23 cellular contexts compared by ENCODE assay signal in the genomic region with DNA sequence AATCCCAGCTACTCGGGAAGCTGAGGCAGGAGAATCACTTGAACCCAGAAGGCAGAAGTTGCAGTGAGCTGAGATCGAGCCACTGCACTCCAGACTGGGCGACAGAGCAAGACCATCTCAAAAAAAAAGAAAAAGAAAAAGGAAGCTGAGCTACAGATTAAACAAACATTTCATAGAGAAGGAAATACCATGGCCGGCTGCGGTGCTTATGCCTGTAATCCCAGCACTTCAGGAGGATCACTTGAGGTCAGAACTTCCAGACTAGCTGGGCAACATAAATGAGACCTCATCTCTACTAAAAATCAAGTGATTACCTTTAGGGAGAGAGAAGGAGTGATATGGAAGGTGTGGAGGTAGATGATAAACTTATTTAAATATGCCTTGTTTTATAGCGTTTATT. TPM values are rescaled to one million over a fixed set of nuclear protein-coding genes. Genes with fewer than 3 reads are reported as not detected.
DNase-seq lines count a peak whose midpoint lies in the region; ATAC-seq, FAIRE-seq and TF ChIP-seq lines count a peak whose summit lies in the region.
"Had no signal": no experiment of that assay in that cellular context is flagged by ENCODE, and none has a peak within 500 bp of the region (broad histone marks: within the 10 kb centered on the region; RNA-seq: fewer than 3 reads in every experiment).

No MANE protein-coding gene starts in this region.

- WGBS in prostate gland = 46% methylated on average over 6 of the region's 6 CpGs

- H3K27me3 ChIP-seq in Panc1 (ENCODE audit: control insufficient read depth, insufficient read depth, low read length) (no peaks in the 10 kb centered on the region), rectal smooth muscle tissue (ENCODE audit: control insufficient read depth, insufficient read depth, low read length) (no peaks in the 10 kb centered on the region), prostate gland (replicated peaks; ENCODE audit: insufficient read depth) (no peaks in the 10 kb centered on the region)
- H3K27me3 ChIP-seq: tibial artery had no signal

- H3K9ac ChIP-seq in rectal smooth muscle tissue (ENCODE audit: low read length) = no peak overlapping the region
- H3K9ac ChIP-seq: parathyroid adenoma had no signal

- H3K9me3 Mint-ChIP-seq in dendritic cell treated with granulocyte-macrophage colony-stimulating factor and Interleukin-4, amounts not matched to agents 40 ng/mL and 50 ng/mL, for 4 days = no peaks in the 10 kb centered on the region
- no peaks in the 10 kb centered on the region for H3K9me3 Mint-ChIP-seq in progenitor cell of endocrine pancreas (ENCODE audit: low read depth)
- H3K9me3 Mint-ChIP-seq: nephron; stimulated activated naive B cell treated with anti-CD40 and anti-IgM and Interleukin-4, amounts not matched to agents 10 μg/mL and 1 μg/mL and 100 μg/mL, for 72 hours had no signal

- FAIRE-seq in D721Med (lab: Jason Lieb, UNC) = no peak
- FAIRE-seq: HTR-8/SVneo had no signal

- TF ChIP-seq POLR2A in prostate gland (IDR thresholded peaks at IDR 0.05) = no peak

- DNase-seq in GF-D8 (lab: John Stamatoyannopoulos, UW) = peak; percentile 9
- DNase-seq in Panc1 (ENCODE audit: low read depth, low spot score) = no peak
- DNase-seq in D721Med (ENCODE audit: insufficient read length, low spot score) = no peak
- DNase-seq in prostate gland (ENCODE audit: low spot score) = no peak
- DNase-seq in progenitor cell of endocrine pancreas (ENCODE audit: low spot score, unreplicated experiment) = no peak
- no peak for DNase-seq in GOT3 (lab: John Stamatoyannopoulos, UW)
- DNase-seq: activated CD8-positive, alpha-beta memory T cell treated with anti-CD3 and anti-CD28 coated beads, Interleukin-2, amount 50 U/mL, for 4 hours; activated effector memory CD4-positive, alpha-beta T cell treated with anti-CD3 and anti-CD28 coated beads, Interleukin-2, amount 50 U/mL, for 16 hours; Right ventricle myocardium superior; stimulated activated CD4-positive, alpha-beta T cell treated with anti-CD3 and anti-CD28 coated beads, Interleukin-1b, Interleukin-23, amount 100 ng/mL, for 48 hours; stimulated activated naive B cell treated with anti-CD40 and anti-IgM and Interleukin-4, amounts not matched to agents 10 μg/mL and 1 μg/mL and 100 μg/mL, for 72 hours; tibial artery had no signal

- TF ChIP-seq CTCF in Panc1 (IDR thresholded peaks at IDR 0.05) (no peak), D721Med (IDR thresholded peaks at IDR 0.05; ENCODE audit: insufficient read depth, missing control alignments) (no peak), prostate gland (IDR thresholded peaks at IDR 0.05) (no peak), progenitor cell of endocrine pancreas (IDR thresholded peaks at IDR 0.05; ENCODE audit: unreplicated experiment) (no peak)

- intact Hi-C loops in Panc1 (cut with micrococcal nuclease; ENCODE audit: unreplicated experiment) (no loop called here), prostate gland (cut with DNase I) (loop anchor here (2.0 to 10.0 kb wide), 2 partner anchors 67 to 155 kb away; a partner anchor contains a TSS)
- intact Hi-C loops in dendritic cell treated with granulocyte-macrophage colony-stimulating factor and Interleukin-4, amounts not matched to agents 40 ng/mL and 50 ng/mL, for 4 days (cut with micrococcal nuclease) = loop anchor here (1.0 to 5.0 kb wide), 2 partner anchors 154 to 169 kb away; no protein-coding TSS in a partner anchor

- H3K27ac ChIP-seq in Panc1 (ENCODE audit: low read length) (peak overlapping the region; percentile 69), rectal smooth muscle tissue (ENCODE audit: low read depth, low read length) (peak overlapping the region; percentile 65), prostate gland (no peak overlapping the region)
- H3K27ac ChIP-seq: parathyroid adenoma had no signal

- in situ Hi-C loops in Panc1 (cut with HindIII; ENCODE audit: low pct_unique_long_range_greater_than_20kb, low sequenced_read_pairs) = loop anchor here (25.0 kb wide), 1 partner anchor 169 kb away; a partner anchor contains a TSS

- H3K4me1 ChIP-seq in Panc1 (ENCODE audit: control insufficient read depth, insufficient read depth, low read length) (peaks cover 20% of the 10 kb centered on the region), rectal smooth muscle tissue (ENCODE audit: control insufficient read depth, insufficient read depth, low read length) (peaks cover 3% of the 10 kb centered on the region), prostate gland (replicated peaks) (no peaks in the 10 kb centered on the region)
- H3K4me1 ChIP-seq: parathyroid adenoma, tibial artery had no signal

- no peaks in the 10 kb centered on the region for H3K36me3 ChIP-seq in Panc1 (ENCODE audit: control insufficient read depth, insufficient read depth, low read length)
- H3K36me3 ChIP-seq in rectal smooth muscle tissue (ENCODE audit: control insufficient read depth, insufficient read depth, low read length) = no peaks in the 10 kb centered on the region
- H3K36me3 ChIP-seq in prostate gland = no peaks in the 10 kb centered on the region
- H3K36me3 ChIP-seq: tibial artery had no signal

- H3K36me3 Mint-ChIP-seq in dendritic cell treated with granulocyte-macrophage colony-stimulating factor and Interleukin-4, amounts not matched to agents 40 ng/mL and 50 ng/mL, for 4 days (ENCODE audit: low read depth) = no peaks in the 10 kb centered on the region
- no peaks in the 10 kb centered on the region for H3K36me3 Mint-ChIP-seq in progenitor cell of endocrine pancreas (ENCODE audit: insufficient read depth)
- H3K36me3 Mint-ChIP-seq: stimulated activated naive B cell treated with anti-CD40 and anti-IgM and Interleukin-4, amounts not matched to agents 10 μg/mL and 1 μg/mL and 100 μg/mL, for 72 hours had no signal

- POLR2A ChIA-PET in Panc1 (lab: Charles Lee) = interaction anchor here (0.6 to 0.7 kb wide), 2 partner anchors 12 to 359 kb away, joined by 3 to 6 read pairs; no protein-coding TSS in a partner anchor

- CTCF ChIA-PET in Panc1 (lab: Charles Lee) = interaction anchor here (0.8 to 2.1 kb wide), 7 partner anchors 30 to 191 kb away, joined by 3 to 13 read pairs (median 3); a partner anchor contains a TSS

- peaks cover 14% of the 10 kb centered on the region for H3K4me1 Mint-ChIP-seq in dendritic cell treated with granulocyte-macrophage colony-stimulating factor and Interleukin-4, amounts not matched to agents 40 ng/mL and 50 ng/mL, for 4 days (ENCODE audit: low read depth)
- no peaks in the 10 kb centered on the region for H3K4me1 Mint-ChIP-seq in progenitor cell of endocrine pancreas (ENCODE audit: low read depth)
- H3K4me1 Mint-ChIP-seq: nephron had no signal

- no peaks in the 10 kb centered on the region for H3K9me3 ChIP-seq in Panc1 (ENCODE audit: control insufficient read depth, insufficient read depth, low read depth, low read length)
- H3K9me3 ChIP-seq in prostate gland = no peaks in the 10 kb centered on the region
- H3K9me3 ChIP-seq: tibial artery had no signal

- no TSS peak for BruUV-seq in Panc1 (replicated peaks; lab: Mats Ljungman, UMichigan)

- no peak for ATAC-seq in Panc1

- peak overlapping the region; percentile 52 for H3K27ac Mint-ChIP-seq in dendritic cell treated with granulocyte-macrophage colony-stimulating factor and Interleukin-4, amounts not matched to agents 40 ng/mL and 50 ng/mL, for 4 days
- H3K27ac Mint-ChIP-seq in progenitor cell of endocrine pancreas = no peak overlapping the region
- H3K27ac Mint-ChIP-seq: stimulated activated naive B cell treated with anti-CD40 and anti-IgM and Interleukin-4, amounts not matched to agents 10 μg/mL and 1 μg/mL and 100 μg/mL, for 72 hours had no signal

- H3K4me3 ChIP-seq in Panc1 (ENCODE audit: low read depth in 2 of 2, low read length in 2 of 2) (no peak overlapping the region), rectal smooth muscle tissue (ENCODE audit: low read length) (no peak overlapping the region), prostate gland (no peak overlapping the region)
- H3K4me3 ChIP-seq: tibial artery had no signal

- H3K27me3 Mint-ChIP-seq in dendritic cell treated with granulocyte-macrophage colony-stimulating factor and Interleukin-4, amounts not matched to agents 40 ng/mL and 50 ng/mL, for 4 days = peaks cover 2% of the 10 kb centered on the region
- H3K27me3 Mint-ChIP-seq in progenitor cell of endocrine pancreas = peaks cover 3% of the 10 kb centered on the region
- H3K27me3 Mint-ChIP-seq: stimulated activated naive B cell treated with anti-CD40 and anti-IgM and Interleukin-4, amounts not matched to agents 10 μg/mL and 1 μg/mL and 100 μg/mL, for 72 hours had no signal

- no peak overlapping the region for H3K4me3 Mint-ChIP-seq in dendritic cell treated with granulocyte-macrophage colony-stimulating factor and Interleukin-4, amounts not matched to agents 40 ng/mL and 50 ng/mL, for 4 days
- H3K4me3 Mint-ChIP-seq in progenitor cell of endocrine pancreas (ENCODE audit: low read depth) = no peak overlapping the region
- H3K4me3 Mint-ChIP-seq: nephron; stimulated activated naive B cell treated with anti-CD40 and anti-IgM and Interleukin-4, amounts not matched to agents 10 μg/mL and 1 μg/mL and 100 μg/mL, for 72 hours had no signal

RNA-seq across cellular contexts. Expression of a gene that starts 14.0 kb away (rescaled TPM):
- total RNA-seq in Panc1 (2021; ENCODE audit: unreplicated experiment) (not detected), prostate gland (not detected), progenitor cell of endocrine pancreas (0.65 and 1.4 TPM in 2 replicates)
- polyA plus RNA-seq in Panc1 (2012; ENCODE audit: insufficient read length) = 1.1 TPM
- total RNA-seq: cardiac septum; Daoy; glomerular endothelial cell; mesenteric fat pad; Right ventricle myocardium superior; T-helper 1 cell treated with Interleukin-12 subunit alpha and Interleukin-12 subunit beta and Interleukin-4 antibody, amounts not matched to agents 30 ng/mL and 1 ng/mL, for 36 hours had no signal
- polyA plus RNA-seq: esophagus had no signal

Comparison
In these comparisons a context has a peak if more than half of its experiments do, and no peak if none do; other contexts are left out.
1. H3K27ac ChIP-seq: peak in Panc1 (single experiment) and rectal smooth muscle tissue (single experiment); none in prostate gland (0 of 2).